Comparison of ENCODE assay signal across 15 cellular contexts in genomic region chr16:61829631-61830030, GRCh38.
A peak's percentile ranks its signal among the peaks of the same experiment; 100 is the strongest.
DNase-seq lines count a peak whose midpoint lies in the region; ATAC-seq and TF ChIP-seq lines count a peak whose summit lies in the region.
"Had no signal": no experiment of that assay in that cellular context is flagged by ENCODE, and none has a peak within 500 bp of the region (broad histone marks: within the 10 kb centered on the region; RNA-seq: fewer than 3 reads in every experiment).

No MANE protein-coding gene starts in this region.

- CTCF ChIA-PET in activated CD8-positive, alpha-beta T cell treated with anti-CD3 and anti-CD28 coated beads, Interleukin-2, amount 10 ng/mL, durations not matched to agents 7 days and 5 days (lab: Charles Lee) = no interaction called here

- POLR2A ChIA-PET in activated CD8-positive, alpha-beta T cell treated with anti-CD3 and anti-CD28 coated beads, Interleukin-2, amount 10 ng/mL, durations not matched to agents 7 days and 5 days (lab: Charles Lee) = no interaction called here

- no peak overlapping the region for H3K27ac Mint-ChIP-seq in activated CD8-positive, alpha-beta T cell treated with anti-CD3 and anti-CD28 coated beads, Interleukin-2, amount 10 ng/mL, durations not matched to agents 7 days and 5 days

- H3K4me3 Mint-ChIP-seq in activated CD8-positive, alpha-beta T cell treated with anti-CD3 and anti-CD28 coated beads, Interleukin-2, amount 10 ng/mL, durations not matched to agents 7 days and 5 days = no peak overlapping the region

- H3K4me3 ChIP-seq in AG10803 (ENCODE audit: low read length) = no peak overlapping the region
- no peak overlapping the region for H3K4me3 ChIP-seq in fibroblast of pulmonary artery (replicated peaks; ENCODE audit: low read depth, low read length)
- no peak overlapping the region for H3K4me3 ChIP-seq in retinal pigment epithelial cell (ENCODE audit: low read length)
- H3K4me3 ChIP-seq: Peyer's patch had no signal

- no peak for TF ChIP-seq CTCF in AG10803 (conservative IDR thresholded peaks at IDR 0.05; ENCODE audit: low read length)
- no peak for TF ChIP-seq CTCF in fibroblast of pulmonary artery (IDR thresholded peaks at IDR 0.05; ENCODE audit: low read length, missing control alignments)
- no peak for TF ChIP-seq CTCF in retinal pigment epithelial cell (conservative IDR thresholded peaks at IDR 0.05; ENCODE audit: low read depth, low read length)

- no peaks in the 10 kb centered on the region for H3K27me3 Mint-ChIP-seq in activated CD8-positive, alpha-beta T cell treated with anti-CD3 and anti-CD28 coated beads, Interleukin-2, amount 10 ng/mL, durations not matched to agents 7 days and 5 days (ENCODE audit: low read depth)

- DNase-seq in AG10803 (ENCODE audit: low read depth) = peak; percentile 58
- DNase-seq in LHCN-M2 (ENCODE audit: low read depth) = peak; percentile 63
- peak; percentile 49 for DNase-seq in fibroblast of pulmonary artery (ENCODE audit: low read depth)
- DNase-seq in retinal pigment epithelial cell (ENCODE audit: low read depth) = peak; percentile 31
- DNase-seq in activated CD8-positive, alpha-beta T cell treated with anti-CD3 and anti-CD28 coated beads, Interleukin-2, amount 10 ng/mL, durations not matched to agents 7 days and 5 days = no peak
- DNase-seq in D341Med (ENCODE audit: low spot score) = no peak
- no peak for DNase-seq in C1 segment of cervical spinal cord (lab: John Stamatoyannopoulos, UW)
- DNase-seq: Caco-2, DMS53, NCI-H446, NCI-H748 treated with DMSO at 0.1 percent for 48 hours, Peyer's patch, Right ventricle myocardium superior, SK-N-SH had no signal

- ATAC-seq in activated CD8-positive, alpha-beta T cell treated with anti-CD3 and anti-CD28 coated beads, Interleukin-2, amount 10 ng/mL, durations not matched to agents 7 days and 5 days = no peak
- ATAC-seq: HCT116 had no signal

- peaks cover 38% of the 10 kb centered on the region for H3K9me3 Mint-ChIP-seq in activated CD8-positive, alpha-beta T cell treated with anti-CD3 and anti-CD28 coated beads, Interleukin-2, amount 10 ng/mL, durations not matched to agents 7 days and 5 days (ENCODE audit: insufficient read depth)

- no peaks in the 10 kb centered on the region for H3K36me3 Mint-ChIP-seq in activated CD8-positive, alpha-beta T cell treated with anti-CD3 and anti-CD28 coated beads, Interleukin-2, amount 10 ng/mL, durations not matched to agents 7 days and 5 days (ENCODE audit: low read depth)

- no peaks in the 10 kb centered on the region for H3K4me1 Mint-ChIP-seq in activated CD8-positive, alpha-beta T cell treated with anti-CD3 and anti-CD28 coated beads, Interleukin-2, amount 10 ng/mL, durations not matched to agents 7 days and 5 days (ENCODE audit: low read depth)

Comparison
In these comparisons a context has a peak if more than half of its experiments do, and no peak if none do; other contexts are left out.
1. DNase-seq: peak in AG10803 (single experiment), LHCN-M2 (single experiment), fibroblast of pulmonary artery (single experiment) and retinal pigment epithelial cell (single experiment); none in activated CD8-positive, alpha-beta T cell treated with anti-CD3 and anti-CD28 coated beads, Interleukin-2, amount 10 ng/mL, durations not matched to agents 7 days and 5 days (single experiment), D341Med (single experiment) and C1 segment of cervical spinal cord (0 of 14).